In the genomic region with DNA sequence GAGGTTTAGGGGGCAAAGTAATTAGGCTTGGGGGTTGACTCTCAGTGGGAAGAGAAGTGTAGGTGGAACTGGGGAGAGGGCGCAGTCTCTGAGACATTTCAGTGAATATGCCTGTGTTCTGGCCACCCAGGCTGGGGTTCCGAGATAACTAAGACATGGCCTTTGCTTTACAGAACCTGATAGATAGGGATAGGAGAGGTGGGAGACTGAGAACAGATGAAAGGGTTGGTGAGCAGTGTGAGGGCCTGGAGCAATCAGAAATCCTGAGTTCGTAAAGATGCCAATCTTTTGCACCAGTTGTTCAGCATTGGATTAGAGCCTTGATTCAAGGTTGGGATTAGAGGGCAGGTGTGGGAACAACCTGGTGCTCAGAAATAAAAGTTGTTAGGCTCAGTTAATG, we compare ENCODE assay signal across 29 cellular contexts.
"Had no signal": no experiment of that assay in that cellular context is flagged by ENCODE, and none has a peak within 500 bp of the region (broad histone marks: within the 10 kb centered on the region; RNA-seq: fewer than 3 reads in every experiment).

No MANE protein-coding gene starts in this region.

- DNase-seq: colonic mucosa; cortex of kidney; dermis blood vessel endothelial cell; dorsolateral prefrontal cortex; effector CD4-positive, alpha-beta T cell; effector CD8-positive, alpha-beta T cell; effector memory CD4-positive, alpha-beta T cell; effector memory CD8-positive, alpha-beta T cell; endodermal cell; erythroblast; esophagus squamous epithelium; foreskin fibroblast; foreskin keratinocyte; foreskin melanocyte; gastrocnemius medialis; glutamatergic neuron; head of caudate nucleus; heart left ventricle; heart right ventricle had no signal

- H3K4me3 Mint-ChIP-seq: dendritic cell treated with granulocyte-macrophage colony-stimulating factor and Interleukin-4, amounts not matched to agents 40 ng/mL and 50 ng/mL, for 4 days; effector memory CD8-positive, alpha-beta T cell; endodermal cell had no signal

- H3K27me3 Mint-ChIP-seq: dendritic cell treated with granulocyte-macrophage colony-stimulating factor and Interleukin-4, amounts not matched to agents 40 ng/mL and 50 ng/mL, for 4 days had no signal

- H3K4me1 ChIP-seq: colonic mucosa, esophagus muscularis mucosa, esophagus squamous epithelium, foreskin keratinocyte, gastrocnemius medialis, heart right ventricle had no signal

- H3K27ac ChIP-seq: colonic mucosa, coronary artery, dorsolateral prefrontal cortex, epithelial cell of prostate, esophagus muscularis mucosa, esophagus squamous epithelium, foreskin keratinocyte, gastrocnemius medialis, gastroesophageal sphincter, heart left ventricle, heart right ventricle had no signal

- H3K4me1 Mint-ChIP-seq: endodermal cell had no signal

- ATAC-seq: effector memory CD8-positive, alpha-beta T cell; esophagus mucosa; foreskin keratinocyte; gastrocnemius medialis; gastroesophageal sphincter; heart left ventricle; heart right ventricle had no signal

- H3K4me3 ChIP-seq: colonic mucosa, coronary artery, dorsolateral prefrontal cortex, esophagus muscularis mucosa, esophagus squamous epithelium, gastrocnemius medialis, gastroesophageal sphincter, heart left ventricle, heart right ventricle had no signal

- FAIRE-seq: colon, endometrium, endothelial cell of umbilical vein, frontal cortex had no signal

- H3K27me3 ChIP-seq: colonic mucosa, dorsolateral prefrontal cortex, esophagus muscularis mucosa, esophagus squamous epithelium, foreskin keratinocyte, gastrocnemius medialis, gastroesophageal sphincter, heart left ventricle, heart right ventricle had no signal

- H3K27ac Mint-ChIP-seq: dendritic cell treated with granulocyte-macrophage colony-stimulating factor and Interleukin-4, amounts not matched to agents 40 ng/mL and 50 ng/mL, for 4 days; effector memory CD8-positive, alpha-beta T cell; endodermal cell had no signal

- H3K36me3 ChIP-seq: colonic mucosa, esophagus muscularis mucosa, esophagus squamous epithelium, gastrocnemius medialis, gastroesophageal sphincter, heart left ventricle, heart right ventricle had no signal

- H3K9me3 ChIP-seq: colonic mucosa, esophagus muscularis mucosa, esophagus squamous epithelium, gastrocnemius medialis, gastroesophageal sphincter had no signal
